ENCODE assay signal across 15 cellular contexts in genomic region chr7:80379034-80379433, GRCh38.
DNase-seq lines count a peak whose midpoint lies in the region; ATAC-seq, FAIRE-seq and TF ChIP-seq lines count a peak whose summit lies in the region.
"Had no signal": no experiment of that assay in that cellular context is flagged by ENCODE, and none has a peak within 500 bp of the region (broad histone marks: within the 10 kb centered on the region; RNA-seq: fewer than 3 reads in every experiment).

No MANE protein-coding gene starts in this region.

- no peak for TF ChIP-seq CTCF in cardiac fibroblast (IDR thresholded peaks at IDR 0.05; ENCODE audit: low read depth, low read length)

- peak; percentile 28 for DNase-seq in AG08396 (ENCODE audit: low spot score)
- peak; percentile 43 for DNase-seq in HTR-8/SVneo (ENCODE audit: insufficient read length, low spot score)
- DNase-seq in cardiac fibroblast (ENCODE audit: low read depth in 2 of 2), result peak; percentile 68 to 73
- DNase-seq in left kidney (ENCODE audit: low read depth, low spot score), result peak; percentile 10
- no peak for DNase-seq in NCI-H2107 (lab: John Stamatoyannopoulos, UW)
- DNase-seq in stimulated activated CD4-positive, alpha-beta T cell treated with anti-CD3 and anti-CD28 coated beads, Interleukin-2, amount 100 ng/mL, for 48 hours, result no peak
- no peak for DNase-seq in COLO668 (lab: John Stamatoyannopoulos, UW; ENCODE audit: unreplicated experiment)
- DNase-seq: activated CD4-positive, CD25-positive, alpha-beta regulatory T cell treated with anti-CD3 and anti-CD28 coated beads, Interleukin-2, amount 50 U/mL, for 72 hours; activated T-cell treated with anti-CD3 and anti-CD28 coated beads, Interleukin-2, amount 50 U/mL, for 72 hours; esophagus squamous epithelium; KBM-7; NCI-H446 had no signal

- no peak for FAIRE-seq in HTR-8/SVneo (lab: Jason Lieb, UNC)

- H3K4me3 ChIP-seq in cardiac fibroblast (replicated peaks in 1 of 2; ENCODE audit: low read depth in 2 of 2, low read length in 2 of 2), result no peak overlapping the region
- H3K4me3 ChIP-seq: cardiac muscle cell, esophagus squamous epithelium, lung had no signal

- ATAC-seq in HG02759 (IDR thresholded peaks at IDR 0.05; ENCODE audit: unreplicated experiment), result no peak
- ATAC-seq: activated T-cell treated with anti-CD3 and anti-CD28 coated beads, Interleukin-2, amount 50 U/mL, for 72 hours had no signal

Comparison
In these comparisons a context has a peak if more than half of its experiments do, and no peak if none do; other contexts are left out.
1. DNase-seq: peak in AG08396 (single experiment), HTR-8/SVneo (single experiment), cardiac fibroblast (2 of 2) and left kidney (single experiment); none in NCI-H2107 (single experiment), stimulated activated CD4-positive, alpha-beta T cell treated with anti-CD3 and anti-CD28 coated beads, Interleukin-2, amount 100 ng/mL, for 48 hours (0 of 2) and COLO668 (single experiment).